Comparison of ENCODE assay signal across 1 cellular context in the genomic region with DNA sequence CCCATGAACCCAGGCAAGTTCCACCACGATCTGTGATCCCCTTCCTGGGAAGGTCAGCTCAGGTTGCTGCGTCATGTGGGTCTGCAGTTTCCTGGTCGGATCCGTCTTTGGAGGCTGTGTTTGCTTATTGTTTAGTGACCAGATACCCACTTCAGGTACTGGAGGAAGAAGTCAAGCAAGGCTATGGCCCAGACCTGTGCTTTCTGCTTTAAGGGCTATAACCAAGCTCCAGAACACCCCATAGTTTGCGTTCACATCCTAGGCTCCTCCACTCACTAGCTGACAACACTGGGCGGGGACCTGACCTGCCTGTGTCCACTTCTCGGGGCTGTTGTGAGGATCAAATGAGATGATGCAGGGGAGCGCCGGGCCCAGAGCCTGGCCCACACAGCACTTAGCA.
TF ChIP-seq lines count a peak whose summit lies in the region.

No MANE protein-coding gene starts in this region.

TF ChIP-seq in HepG2, 621 proteins besides CTCF, POLR2A, EP300 and RAD21 (continued from another document):
- TF ChIP-seq, protein P1, sequence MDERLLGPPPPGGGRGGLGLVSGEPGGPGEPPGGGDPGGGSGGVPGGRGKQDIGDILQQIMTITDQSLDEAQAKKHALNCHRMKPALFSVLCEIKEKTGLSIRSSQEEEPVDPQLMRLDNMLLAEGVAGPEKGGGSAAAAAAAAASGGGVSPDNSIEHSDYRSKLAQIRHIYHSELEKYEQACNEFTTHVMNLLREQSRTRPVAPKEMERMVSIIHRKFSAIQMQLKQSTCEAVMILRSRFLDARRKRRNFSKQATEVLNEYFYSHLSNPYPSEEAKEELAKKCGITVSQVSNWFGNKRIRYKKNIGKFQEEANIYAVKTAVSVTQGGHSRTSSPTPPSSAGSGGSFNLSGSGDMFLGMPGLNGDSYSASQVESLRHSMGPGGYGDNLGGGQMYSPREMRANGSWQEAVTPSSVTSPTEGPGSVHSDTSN (CRISPR knock-in tag; IDR thresholded peaks at IDR 0.05), result no peak
